In the genomic region with DNA sequence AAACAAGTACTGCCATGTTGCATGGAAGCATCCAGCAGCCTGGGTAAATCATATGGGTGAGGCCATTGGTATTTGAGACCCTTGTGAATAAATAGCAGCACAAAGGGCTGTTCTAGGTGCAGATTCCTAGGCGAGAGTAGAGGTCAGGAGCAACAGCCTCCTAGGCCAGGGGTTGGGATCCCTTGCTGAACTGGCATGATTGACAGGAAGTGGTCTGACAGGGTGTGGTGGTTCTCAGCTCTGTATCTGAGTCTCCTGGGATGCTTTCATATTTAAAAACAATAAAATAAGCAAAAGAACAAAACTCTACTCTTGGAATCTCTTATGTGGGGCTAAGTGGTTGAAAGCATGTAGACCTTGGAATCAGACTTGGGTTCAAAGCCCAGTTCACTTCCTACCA, we compare ENCODE assay signal across 22 cellular contexts. TPM values are rescaled to one million over a fixed set of nuclear protein-coding genes. Genes with fewer than 3 reads are reported as not detected.
DNase-seq lines count a peak whose midpoint lies in the region; ATAC-seq and TF ChIP-seq lines count a peak whose summit lies in the region.
"Had no signal": no experiment of that assay in that cellular context is flagged by ENCODE, and none has a peak within 500 bp of the region (broad histone marks: within the 10 kb centered on the region; RNA-seq: fewer than 3 reads in every experiment).

No MANE protein-coding gene starts in this region.

- no peaks in the 10 kb centered on the region for H3K9me2 ChIP-seq in PC-3 (replicated peaks; ENCODE audit: low read length)

- H4K20me1 ChIP-seq in PC-3 (ENCODE audit: low read length), result no peaks in the 10 kb centered on the region

- H3K9me3 ChIP-seq in endodermal cell (ENCODE audit: control insufficient read depth, low read length) (no peaks in the 10 kb centered on the region), PC-3 (ENCODE audit: low read length) (no peaks in the 10 kb centered on the region)

- H3K4me3 ChIP-seq in endodermal cell (ENCODE audit: low read length) (no peak overlapping the region), PC-3 (ENCODE audit: low read length) (no peak overlapping the region)

- H3K27ac Mint-ChIP-seq in activated CD4-positive, alpha-beta T cell treated with anti-CD3 and anti-CD28 coated beads, Interleukin-2, amount 10 ng/mL, durations not matched to agents 24 days and 14 days, result no peak overlapping the region
- H3K27ac Mint-ChIP-seq in natural killer cell (peak overlapping the region; percentile 39 to 51), endodermal cell (no peak overlapping the region)
- H3K27ac Mint-ChIP-seq in natural killer cell treated with Interleukin-12 subunit alpha and Interleukin-12 subunit beta and Interleukin-15 and Interleukin-18, amount 100 ng/mL, for 72 hours, result no peak overlapping the region
- H3K27ac Mint-ChIP-seq in effector memory CD8-positive, alpha-beta T cell, result peak overlapping the region; percentile 26 to 77

- no peak for TF ChIP-seq CTCF in natural killer cell (IDR thresholded peaks at IDR 0.05)
- TF ChIP-seq CTCF in endodermal cell (conservative IDR thresholded peaks at IDR 0.05), result no peak
- no peak for TF ChIP-seq CTCF in PC-3 (conservative IDR thresholded peaks at IDR 0.05; ENCODE audit: low read depth, low read length)

- peak; percentile 38 to 74 (median 59) for ATAC-seq in natural killer cell
- no peak for ATAC-seq in natural killer cell treated with Interleukin-12 subunit alpha and Interleukin-12 subunit beta and Interleukin-15 and Interleukin-18, amount 100 ng/mL, for 72 hours
- no peak for ATAC-seq in effector memory CD8-positive, alpha-beta T cell (replicated peaks)
- ATAC-seq in left cardiac atrium, result no peak
- no peak for ATAC-seq in PC-3

- peaks cover 20% of the 10 kb centered on the region for H3K27me3 Mint-ChIP-seq in activated CD4-positive, alpha-beta T cell treated with anti-CD3 and anti-CD28 coated beads, Interleukin-2, amount 10 ng/mL, durations not matched to agents 24 days and 14 days
- H3K27me3 Mint-ChIP-seq in natural killer cell (ENCODE audit: low read depth in 2 of 2), result peaks cover 0 to 3% of the 10 kb centered on the region in 2 donors
- H3K27me3 Mint-ChIP-seq in natural killer cell treated with Interleukin-12 subunit alpha and Interleukin-12 subunit beta and Interleukin-15 and Interleukin-18, amount 100 ng/mL, for 72 hours, result no peaks in the 10 kb centered on the region
- H3K27me3 Mint-ChIP-seq in effector memory CD8-positive, alpha-beta T cell, result peaks cover 0 to 5% of the 10 kb centered on the region in 2 donors
- H3K27me3 Mint-ChIP-seq in endodermal cell (ENCODE audit: insufficient read depth), result no peaks in the 10 kb centered on the region

- DNase-seq in activated CD4-positive, alpha-beta T cell treated with anti-CD3 and anti-CD28 coated beads, Interleukin-2, amount 10 ng/mL, durations not matched to agents 24 days and 14 days, result peak; percentile 62
- DNase-seq in activated CD4-positive, alpha-beta T cell treated with anti-CD3 and anti-CD28 coated beads, Interleukin-2, amount 50 U/mL, for 1 hour, result no peak
- no peak for DNase-seq in natural killer cell
- DNase-seq in natural killer cell treated with Interleukin-12 subunit alpha and Interleukin-12 subunit beta and Interleukin-15 and Interleukin-18, amount 100 ng/mL, for 72 hours (ENCODE audit: low spot score), result no peak
- DNase-seq in effector memory CD8-positive, alpha-beta T cell, result no peak
- DNase-seq in left cardiac atrium, result no peak
- no peak for DNase-seq in endodermal cell
- no peak for DNase-seq in PC-3
- DNase-seq: ACHN; Calu3; CD8-positive, alpha-beta memory T cell; DMS153; Kasumi-1; NCI-H1417; NCI-H187; NCI-H446 treated with DMSO at 0.1 percent for 48 hours; NCI-H526 treated with DMSO at 0.1 percent for 48 hours; RPMI8226; SHP77 had no signal

- H3K9me3 Mint-ChIP-seq in activated CD4-positive, alpha-beta T cell treated with anti-CD3 and anti-CD28 coated beads, Interleukin-2, amount 10 ng/mL, durations not matched to agents 24 days and 14 days, result peaks cover 3% of the 10 kb centered on the region
- H3K9me3 Mint-ChIP-seq in natural killer cell (no peaks in the 10 kb centered on the region), endodermal cell (no peaks in the 10 kb centered on the region)
- H3K9me3 Mint-ChIP-seq in natural killer cell treated with Interleukin-12 subunit alpha and Interleukin-12 subunit beta and Interleukin-15 and Interleukin-18, amount 100 ng/mL, for 72 hours, result no peaks in the 10 kb centered on the region
- no peaks in the 10 kb centered on the region for H3K9me3 Mint-ChIP-seq in effector memory CD8-positive, alpha-beta T cell
- H3K9me3 Mint-ChIP-seq: CD8-positive, alpha-beta memory T cell had no signal

- peaks cover 9% of the 10 kb centered on the region for H3K4me1 Mint-ChIP-seq in activated CD4-positive, alpha-beta T cell treated with anti-CD3 and anti-CD28 coated beads, Interleukin-2, amount 10 ng/mL, durations not matched to agents 24 days and 14 days
- H3K4me1 Mint-ChIP-seq in natural killer cell (peaks cover 28 to 29% of the 10 kb centered on the region in 2 donors), endodermal cell (peaks cover 17% of the 10 kb centered on the region)
- peaks cover 7 to 21% of the 10 kb centered on the region in 2 donors for H3K4me1 Mint-ChIP-seq in natural killer cell treated with Interleukin-12 subunit alpha and Interleukin-12 subunit beta and Interleukin-15 and Interleukin-18, amount 100 ng/mL, for 72 hours (ENCODE audit: low read depth in 2 of 2)
- H3K4me1 Mint-ChIP-seq in effector memory CD8-positive, alpha-beta T cell (ENCODE audit: low read depth in 2 of 2), result peaks cover 6 to 12% of the 10 kb centered on the region in 2 donors

- WGBS in endodermal cell (ENCODE audit: insufficient coverage in 1 of 2, insufficient read length in 1 of 2), 2 experiments, result 80 to 85% methylated on average over 1 of the region's 1 CpG

- H3K27me3 ChIP-seq in endodermal cell (ENCODE audit: control insufficient read depth, insufficient read depth, low read length, poor library complexity, severe bottlenecking), result no peaks in the 10 kb centered on the region
- no peaks in the 10 kb centered on the region for H3K27me3 ChIP-seq in PC-3 (ENCODE audit: low read length)

- no peaks in the 10 kb centered on the region for H3K79me2 ChIP-seq in PC-3 (ENCODE audit: low read length)

- POLR2A ChIA-PET in PC-3 (lab: Charles Lee; ENCODE audit: unreplicated experiment), result no interaction called here

- H3K36me3 Mint-ChIP-seq in activated CD4-positive, alpha-beta T cell treated with anti-CD3 and anti-CD28 coated beads, Interleukin-2, amount 10 ng/mL, durations not matched to agents 24 days and 14 days (ENCODE audit: low read depth), result no peaks in the 10 kb centered on the region
- no peaks in the 10 kb centered on the region for H3K36me3 Mint-ChIP-seq in natural killer cell
- no peaks in the 10 kb centered on the region for H3K36me3 Mint-ChIP-seq in natural killer cell treated with Interleukin-12 subunit alpha and Interleukin-12 subunit beta and Interleukin-15 and Interleukin-18, amount 100 ng/mL, for 72 hours
- H3K36me3 Mint-ChIP-seq in effector memory CD8-positive, alpha-beta T cell (ENCODE audit: insufficient read depth), result no peaks in the 10 kb centered on the region
- H3K36me3 Mint-ChIP-seq in endodermal cell (ENCODE audit: low read depth), result no peaks in the 10 kb centered on the region

- intact Hi-C loops in activated CD4-positive, alpha-beta T cell treated with anti-CD3 and anti-CD28 coated beads, Interleukin-2, amount 10 ng/mL, durations not matched to agents 24 days and 14 days (cut with micrococcal nuclease), result no loop called here
- intact Hi-C loops in natural killer cell (cut with micrococcal nuclease), result no loop called here
- intact Hi-C loops in left cardiac atrium (cut with DNase I), result no loop called here
- intact Hi-C loops in PC-3 (cut with micrococcal nuclease), result no loop called here

- CTCF ChIA-PET in PC-3 (lab: Charles Lee), result no interaction called here

- H3K4me3 Mint-ChIP-seq in activated CD4-positive, alpha-beta T cell treated with anti-CD3 and anti-CD28 coated beads, Interleukin-2, amount 10 ng/mL, durations not matched to agents 24 days and 14 days, result no peak overlapping the region
- H3K4me3 Mint-ChIP-seq in natural killer cell (no peak overlapping the region), endodermal cell (no peak overlapping the region)
- H3K4me3 Mint-ChIP-seq in natural killer cell treated with Interleukin-12 subunit alpha and Interleukin-12 subunit beta and Interleukin-15 and Interleukin-18, amount 100 ng/mL, for 72 hours, result no peak overlapping the region
- no peak overlapping the region for H3K4me3 Mint-ChIP-seq in effector memory CD8-positive, alpha-beta T cell

- H3F3A ChIP-seq in PC-3 (ENCODE audit: low read length, unreplicated experiment), result no peaks in the 10 kb centered on the region

- H3K9ac ChIP-seq in endodermal cell (ENCODE audit: extremely low read depth, low read length, poor library complexity, severe bottlenecking) (no peak overlapping the region), PC-3 (ENCODE audit: low read length) (no peak overlapping the region)

- no peaks in the 10 kb centered on the region for H3K4me1 ChIP-seq in endodermal cell (ENCODE audit: control insufficient read depth, insufficient read depth, low read length)
- H3K4me1 ChIP-seq in PC-3 (ENCODE audit: insufficient read depth, low read length), result no peaks in the 10 kb centered on the region

- BruUV-seq in PC-3 (replicated peaks; lab: Mats Ljungman, UMichigan), result no TSS peak

- H2AFZ ChIP-seq in PC-3 (ENCODE audit: low read length), result no peak overlapping the region

- no peak overlapping the region for H3K4me2 ChIP-seq in PC-3 (ENCODE audit: low read length)

- H3K27ac ChIP-seq in endodermal cell (ENCODE audit: low read depth, low read length) (no peak overlapping the region), PC-3 (ENCODE audit: low read length) (no peak overlapping the region)
- H3K27ac ChIP-seq: 22Rv1, C4-2B had no signal

- no peaks in the 10 kb centered on the region for H3K36me3 ChIP-seq in endodermal cell (ENCODE audit: control insufficient read depth, insufficient read depth, low read length)
- H3K36me3 ChIP-seq in PC-3 (ENCODE audit: low read depth, low read length), result no peaks in the 10 kb centered on the region

RNA-seq across cellular contexts. Expression of a gene that starts 35.8 kb away (rescaled TPM):
- total RNA-seq in activated CD4-positive, alpha-beta T cell treated with anti-CD3 and anti-CD28 coated beads, Interleukin-2, amount 10 ng/mL, durations not matched to agents 24 days and 14 days, result 0.09 TPM in 1 of 2 replicates, not detected in the other
- under 1 TPM in 2 of 3 donors, not detected in 1; 0.16 to 0.27 TPM for total RNA-seq in natural killer cell
- under 1 TPM in 1 of 2 donors, not detected in 1; 0.55 TPM for total RNA-seq in natural killer cell treated with Interleukin-12 subunit alpha and Interleukin-12 subunit beta and Interleukin-15 and Interleukin-18, amount 100 ng/mL, for 72 hours
- under 1 TPM; 0.41 to 0.92 TPM for total RNA-seq in left cardiac atrium
- total RNA-seq in endodermal cell, result not detected
- polyA plus RNA-seq in endodermal cell (2013, experiment 1 of 2), result 5.0 TPM
- polyA plus RNA-seq in endodermal cell (2013, experiment 2 of 2), result 4.2 TPM
- total RNA-seq in PC-3 (2014; rRNA removed), result not detected in 2 replicates
- total RNA-seq: Calu3; CD8-positive, alpha-beta memory T cell; Daoy had no signal
- polyA plus RNA-seq: CD8-positive, alpha-beta memory T cell had no signal

Comparison
In these comparisons a context has a peak if more than half of its experiments do, and no peak if none do; other contexts are left out.
1. H3K27ac Mint-ChIP-seq: peak in natural killer cell (2 of 2) and effector memory CD8-positive, alpha-beta T cell (2 of 2); none in activated CD4-positive, alpha-beta T cell treated with anti-CD3 and anti-CD28 coated beads, Interleukin-2, amount 10 ng/mL, durations not matched to agents 24 days and 14 days (single experiment), natural killer cell treated with Interleukin-12 subunit alpha and Interleukin-12 subunit beta and Interleukin-15 and Interleukin-18, amount 100 ng/mL, for 72 hours (0 of 2) and endodermal cell (single experiment).
2. ATAC-seq: peak in natural killer cell (3 of 3); none in natural killer cell treated with Interleukin-12 subunit alpha and Interleukin-12 subunit beta and Interleukin-15 and Interleukin-18, amount 100 ng/mL, for 72 hours (0 of 2), effector memory CD8-positive, alpha-beta T cell (single experiment), left cardiac atrium (0 of 2) and PC-3 (single experiment).